In the genomic region with DNA sequence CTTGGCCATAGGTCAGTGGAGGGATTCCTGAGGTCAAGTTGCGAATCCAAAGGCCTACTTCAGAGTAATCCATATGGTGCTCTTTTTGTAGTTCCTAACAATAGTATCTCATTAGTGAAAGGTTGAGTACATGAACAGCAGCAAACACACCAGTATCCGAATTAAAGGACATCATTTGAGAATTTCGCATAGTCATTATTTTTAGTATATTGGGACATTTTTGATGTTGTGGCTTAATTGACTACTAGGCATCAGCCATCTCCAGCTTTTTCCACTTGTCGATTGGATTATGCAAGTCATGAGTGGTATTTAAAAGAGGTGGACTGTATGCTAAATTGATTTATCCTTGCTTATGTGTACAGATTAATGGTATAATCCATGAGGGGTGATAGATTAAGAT, we compare ENCODE assay signal across 1 cellular context.
TF ChIP-seq lines count a peak whose summit lies in the region.

No MANE protein-coding gene starts in this region.

TF ChIP-seq in liver, 16 proteins besides CTCF, POLR2A, EP300 and RAD21 (continued from another document):
- TF ChIP-seq, protein P1, sequence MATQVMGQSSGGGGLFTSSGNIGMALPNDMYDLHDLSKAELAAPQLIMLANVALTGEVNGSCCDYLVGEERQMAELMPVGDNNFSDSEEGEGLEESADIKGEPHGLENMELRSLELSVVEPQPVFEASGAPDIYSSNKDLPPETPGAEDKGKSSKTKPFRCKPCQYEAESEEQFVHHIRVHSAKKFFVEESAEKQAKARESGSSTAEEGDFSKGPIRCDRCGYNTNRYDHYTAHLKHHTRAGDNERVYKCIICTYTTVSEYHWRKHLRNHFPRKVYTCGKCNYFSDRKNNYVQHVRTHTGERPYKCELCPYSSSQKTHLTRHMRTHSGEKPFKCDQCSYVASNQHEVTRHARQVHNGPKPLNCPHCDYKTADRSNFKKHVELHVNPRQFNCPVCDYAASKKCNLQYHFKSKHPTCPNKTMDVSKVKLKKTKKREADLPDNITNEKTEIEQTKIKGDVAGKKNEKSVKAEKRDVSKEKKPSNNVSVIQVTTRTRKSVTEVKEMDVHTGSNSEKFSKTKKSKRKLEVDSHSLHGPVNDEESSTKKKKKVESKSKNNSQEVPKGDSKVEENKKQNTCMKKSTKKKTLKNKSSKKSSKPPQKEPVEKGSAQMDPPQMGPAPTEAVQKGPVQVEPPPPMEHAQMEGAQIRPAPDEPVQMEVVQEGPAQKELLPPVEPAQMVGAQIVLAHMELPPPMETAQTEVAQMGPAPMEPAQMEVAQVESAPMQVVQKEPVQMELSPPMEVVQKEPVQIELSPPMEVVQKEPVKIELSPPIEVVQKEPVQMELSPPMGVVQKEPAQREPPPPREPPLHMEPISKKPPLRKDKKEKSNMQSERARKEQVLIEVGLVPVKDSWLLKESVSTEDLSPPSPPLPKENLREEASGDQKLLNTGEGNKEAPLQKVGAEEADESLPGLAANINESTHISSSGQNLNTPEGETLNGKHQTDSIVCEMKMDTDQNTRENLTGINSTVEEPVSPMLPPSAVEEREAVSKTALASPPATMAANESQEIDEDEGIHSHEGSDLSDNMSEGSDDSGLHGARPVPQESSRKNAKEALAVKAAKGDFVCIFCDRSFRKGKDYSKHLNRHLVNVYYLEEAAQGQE (IDR thresholded peaks at IDR 0.05) = no peak
- TF ChIP-seq HNF4A (conservative IDR thresholded peaks at IDR 0.05) = no peak
- TF ChIP-seq NR2F2 (IDR thresholded peaks at IDR 0.05) = no peak
- no peak for TF ChIP-seq FOXA1 (IDR thresholded peaks at IDR 0.05)
- TF ChIP-seq SP1 (IDR thresholded peaks at IDR 0.05) = no peak
- no peak for TF ChIP-seq RXRA (IDR thresholded peaks at IDR 0.05)
- no peak for TF ChIP-seq FOXA2 (IDR thresholded peaks at IDR 0.05)
